16 cellular contexts compared by ENCODE assay signal in genomic region chr2:71043531-71044407, GRCh38.
"Had no signal": no experiment of that assay in that cellular context is flagged by ENCODE, and none has a peak within 500 bp of the region (broad histone marks: within the 10 kb centered on the region; RNA-seq: fewer than 3 reads in every experiment).

No MANE protein-coding gene starts in this region.

- H3K36me3 ChIP-seq: left ventricle myocardium inferior, transverse colon had no signal

- DNase-seq: activated CD4-positive, CD25-positive, alpha-beta regulatory T cell treated with anti-CD3 and anti-CD28 coated beads, Interleukin-2, amount 50 U/mL, for 72 hours; activated effector memory CD4-positive, alpha-beta T cell treated with anti-CD3 and anti-CD28 coated beads, Interleukin-2, amount 50 U/mL, for 16 hours; activated T-cell treated with anti-CD3 and anti-CD28 coated beads, Interleukin-2, amount 50 U/mL, for 1 hour; foreskin melanocyte; left ventricle myocardium inferior; mesenchymal stem cell; posterior cingulate gyrus; stimulated activated naive B cell treated with anti-CD40 and anti-IgM and Interleukin-4, amounts not matched to agents 10 μg/mL and 1 μg/mL and 100 μg/mL, for 72 hours; substantia nigra; T1000; transverse colon had no signal

- H3K27ac Mint-ChIP-seq: dendritic cell treated with granulocyte-macrophage colony-stimulating factor and Interleukin-4, amounts not matched to agents 40 ng/mL and 50 ng/mL, for 4 days; stimulated activated naive B cell treated with anti-CD40 and anti-IgM and Interleukin-4, amounts not matched to agents 10 μg/mL and 1 μg/mL and 100 μg/mL, for 72 hours had no signal

- H3K36me3 Mint-ChIP-seq: naive thymus-derived CD8-positive, alpha-beta T cell; stimulated activated naive B cell treated with anti-CD40 and anti-IgM and Interleukin-4, amounts not matched to agents 10 μg/mL and 1 μg/mL and 100 μg/mL, for 72 hours had no signal

- H3K4me3 ChIP-seq: left ventricle myocardium inferior, transverse colon had no signal

- H3K4me3 Mint-ChIP-seq: dendritic cell treated with granulocyte-macrophage colony-stimulating factor and Interleukin-4, amounts not matched to agents 40 ng/mL and 50 ng/mL, for 4 days; naive thymus-derived CD8-positive, alpha-beta T cell; stimulated activated naive B cell treated with anti-CD40 and anti-IgM and Interleukin-4, amounts not matched to agents 10 μg/mL and 1 μg/mL and 100 μg/mL, for 72 hours had no signal

- H3K27ac ChIP-seq: epithelial cell of prostate, left ventricle myocardium inferior, transverse colon had no signal

- H3K4me1 ChIP-seq: left ventricle myocardium inferior, transverse colon had no signal

- FAIRE-seq: astrocyte, bronchial epithelial cell had no signal

- H3K9me3 Mint-ChIP-seq: dendritic cell treated with granulocyte-macrophage colony-stimulating factor and Interleukin-4, amounts not matched to agents 40 ng/mL and 50 ng/mL, for 4 days; naive thymus-derived CD8-positive, alpha-beta T cell; stimulated activated naive B cell treated with anti-CD40 and anti-IgM and Interleukin-4, amounts not matched to agents 10 μg/mL and 1 μg/mL and 100 μg/mL, for 72 hours had no signal

- H3K4me1 Mint-ChIP-seq: naive thymus-derived CD8-positive, alpha-beta T cell; stimulated activated naive B cell treated with anti-CD40 and anti-IgM and Interleukin-4, amounts not matched to agents 10 μg/mL and 1 μg/mL and 100 μg/mL, for 72 hours had no signal

- ATAC-seq: naive thymus-derived CD8-positive, alpha-beta T cell had no signal

- H3K9me3 ChIP-seq: left ventricle myocardium inferior, transverse colon had no signal

- H3K27me3 Mint-ChIP-seq: dendritic cell treated with granulocyte-macrophage colony-stimulating factor and Interleukin-4, amounts not matched to agents 40 ng/mL and 50 ng/mL, for 4 days had no signal
